14 cellular contexts compared by ENCODE assay signal in genomic region chr5:67065237-67065636, GRCh38.
DNase-seq lines count a peak whose midpoint lies in the region; ATAC-seq and TF ChIP-seq lines count a peak whose summit lies in the region.
"Had no signal": no experiment of that assay in that cellular context is flagged by ENCODE, and none has a peak within 500 bp of the region (broad histone marks: within the 10 kb centered on the region; RNA-seq: fewer than 3 reads in every experiment).

No MANE protein-coding gene starts in this region.

- no peaks in the 10 kb centered on the region for H3K36me3 ChIP-seq in OCI-LY3 (replicated peaks; ENCODE audit: low read depth, low read length)
- H3K36me3 ChIP-seq: MG63, vagina had no signal

- H2AFZ ChIP-seq in OCI-LY3 (ENCODE audit: low read depth, low read length): no peak overlapping the region
- H2AFZ ChIP-seq: parathyroid adenoma had no signal

- H3K9me3 ChIP-seq in OCI-LY3 (ENCODE audit: insufficient read depth, low read length): no peaks in the 10 kb centered on the region
- H3K9me3 ChIP-seq: A549, MG63, vagina had no signal

- H3K9ac ChIP-seq in OCI-LY3 (ENCODE audit: low read length): no peak overlapping the region
- H3K9ac ChIP-seq: parathyroid adenoma had no signal

- ATAC-seq in GM18498 (IDR thresholded peaks at IDR 0.05; ENCODE audit: unreplicated experiment): peak; percentile 72
- no peak for ATAC-seq in HG02759 (IDR thresholded peaks at IDR 0.05; ENCODE audit: unreplicated experiment)
- ATAC-seq: A549, PC-3 had no signal

- 0 out of 2 replicates have a peak overlapping the region, but pooled peaks have one; percentile 15 for H3K4me3 ChIP-seq in OCI-LY3 (ENCODE audit: low read length)
- H3K4me3 ChIP-seq: A549, MG63, vagina had no signal

- H3K79me2 ChIP-seq in OCI-LY3 (ENCODE audit: low read length): no peaks in the 10 kb centered on the region

- no peaks in the 10 kb centered on the region; the same call in 1 of the 2 replicates for H3K27me3 ChIP-seq in OCI-LY3 (ENCODE audit: low read depth, low read length)
- H3K27me3 ChIP-seq: MG63, vagina had no signal

- H3K4me2 ChIP-seq in OCI-LY3 (ENCODE audit: low read length): peak overlapping the region; percentile 55
- H3K4me2 ChIP-seq: A549 had no signal

- peaks cover 9% of the 10 kb centered on the region for H3K4me1 ChIP-seq in OCI-LY3 (ENCODE audit: low read length)

- H3K27ac ChIP-seq in OCI-LY3 (ENCODE audit: low read length): no peak overlapping the region
- H3K27ac ChIP-seq: A549, parathyroid adenoma, vagina had no signal

- no peak for TF ChIP-seq CTCF in OCI-LY3 (IDR thresholded peaks at IDR 0.05; ENCODE audit: low read depth, low read length)

- H4K20me1 ChIP-seq in OCI-LY3 (ENCODE audit: insufficient read depth, low read length): no peaks in the 10 kb centered on the region

- DNase-seq in NCI-H2107 treated with DMSO at 0.1 percent for 48 hours (lab: John Stamatoyannopoulos, UW; ENCODE audit: unreplicated experiment) (peak; percentile 13), NCI-H2107 (lab: John Stamatoyannopoulos, UW) (no peak), myocyte (ENCODE audit: low read depth) (peak; percentile 21), globus pallidus (ENCODE audit: low spot score) (no peak), HuH-7 (ENCODE audit: low spot score) (no peak)
- DNase-seq: DMS79, MG63, PC-3 had no signal

Comparison
In these comparisons a context has a peak if more than half of its experiments do, and no peak if none do; other contexts are left out.
1. DNase-seq: peak in NCI-H2107 treated with DMSO at 0.1 percent for 48 hours (single experiment) and myocyte (single experiment); none in NCI-H2107 (single experiment), globus pallidus (single experiment) and HuH-7 (single experiment).